Comparison of ENCODE assay signal across 9 cellular contexts in genomic region chr1:10528066-10529014, GRCh38. TPM values are rescaled to one million over a fixed set of nuclear protein-coding genes. Genes with fewer than 3 reads are reported as not detected.
A peak's percentile ranks its signal among the peaks of the same experiment; 100 is the strongest.
DNase-seq lines count a peak whose midpoint lies in the region; ATAC-seq and TF ChIP-seq lines count a peak whose summit lies in the region.
"Had no signal": no experiment of that assay in that cellular context is flagged by ENCODE, and none has a peak within 500 bp of the region (broad histone marks: within the 10 kb centered on the region; RNA-seq: fewer than 3 reads in every experiment).

No MANE protein-coding gene starts in this region.

- no CpG with 5 or more reads among the region's 13 CpGs for WGBS in trophoblast cell (ENCODE audit: extremely low coverage, insufficient coverage, insufficient read length)
- 56 to 83% (median 79%) methylated on average over 13 of the region's 13 CpGs for WGBS in ovary, 3 donors

- H3K36me3 ChIP-seq in SJSA1 (no peaks in the 10 kb centered on the region), trophoblast cell (ENCODE audit: control insufficient read depth in 1 of 2, insufficient read depth in 2 of 2, low read length in 2 of 2) (no peaks in the 10 kb centered on the region), ovary (no peaks in the 10 kb centered on the region)

- TF ChIP-seq POLR2A in ovary (IDR thresholded peaks at IDR 0.05), result no peak

- TF ChIP-seq CTCF in fibroblast of pulmonary artery (IDR thresholded peaks at IDR 0.05; ENCODE audit: low read length, missing control alignments) (no peak), ovary (IDR thresholded peaks at IDR 0.05) (no peak)

- H2AK5ac ChIP-seq in trophoblast cell (ENCODE audit: low read length), result no peak overlapping the region

- peak overlapping the region; percentile 11 for H3K4me2 ChIP-seq in trophoblast cell (ENCODE audit: low read length)

- ATAC-seq in HG02678 (IDR thresholded peaks at IDR 0.05; ENCODE audit: unreplicated experiment) (no peak), GM21619 (IDR thresholded peaks at IDR 0.05; ENCODE audit: unreplicated experiment) (no peak)

- H3K79me2 ChIP-seq in trophoblast cell (ENCODE audit: control insufficient read depth, insufficient read depth, low read length, poor library complexity), result no peaks in the 10 kb centered on the region

- no peak overlapping the region for H2AFZ ChIP-seq in trophoblast cell (ENCODE audit: insufficient read depth, low read length, poor library complexity)

- H3K14ac ChIP-seq in trophoblast cell (ENCODE audit: low read length), result no peak overlapping the region

- H3K27ac ChIP-seq in SJSA1 (peak overlapping the region; percentile 76), trophoblast cell (ENCODE audit: low read depth, low read length) (no peak overlapping the region), ovary (no peak overlapping the region)

- no peak overlapping the region for H3K18ac ChIP-seq in trophoblast cell (ENCODE audit: low read length)

- no peak overlapping the region for H4K8ac ChIP-seq in trophoblast cell (ENCODE audit: low read depth, low read length)

- H3K27me3 ChIP-seq in SJSA1 (replicated peaks) (no peaks in the 10 kb centered on the region), trophoblast cell (ENCODE audit: insufficient read depth, low read length) (no peaks in the 10 kb centered on the region), ovary (no peaks in the 10 kb centered on the region)

- DNase-seq in EH (ENCODE audit: low read depth), result peak; percentile 96
- DNase-seq in SJSA1 (ENCODE audit: low read depth in 1 of 2, low spot score in 2 of 2), result peak; percentile 79 to 86
- peak; percentile 83 for DNase-seq in fibroblast of pulmonary artery (ENCODE audit: low read depth)
- DNase-seq in trophoblast cell, result peak; percentile 42 to 74
- no peak for DNase-seq in NCI-H1930 (lab: John Stamatoyannopoulos, UW)
- DNase-seq in ovary, result no peak
- DNase-seq: stimulated activated CD4-positive, alpha-beta T cell treated with anti-CD3 and anti-CD28 coated beads, Interleukin-1b, Interleukin-23, amount 100 ng/mL, for 48 hours had no signal

- H3K23ac ChIP-seq in trophoblast cell (ENCODE audit: low read length), result no peak overlapping the region

- H3K9me3 ChIP-seq in SJSA1 (replicated peaks) (no peaks in the 10 kb centered on the region), trophoblast cell (ENCODE audit: insufficient read depth, low read depth, low read length) (peaks cover 1% of the 10 kb centered on the region), ovary (no peaks in the 10 kb centered on the region)

- intact Hi-C loops in ovary (cut with DNase I), result loop anchor here in 1 of 4 donors (2.0 kb wide), 1 partner anchor 338 kb away; no protein-coding TSS in a partner anchor

- no peak overlapping the region for H2BK12ac ChIP-seq in trophoblast cell (ENCODE audit: low read length)

- TF ChIP-seq EP300 in ovary (IDR thresholded peaks at IDR 0.05), result no peak

- H3K9ac ChIP-seq in trophoblast cell (ENCODE audit: low read length), result no peak overlapping the region

- no peak overlapping the region for H2BK5ac ChIP-seq in trophoblast cell (ENCODE audit: low read depth, low read length, poor library complexity)

- H3K4me1 ChIP-seq in SJSA1 (replicated peaks) (peaks cover 40% of the 10 kb centered on the region), trophoblast cell (ENCODE audit: control insufficient read depth in 1 of 2, insufficient read depth in 2 of 2, low read length in 2 of 2) (peaks cover 18 to 19% of the 10 kb centered on the region in 2 experiments), ovary (ENCODE audit: insufficient read depth) (peaks cover 6% of the 10 kb centered on the region)

- no peak overlapping the region for H3K4ac ChIP-seq in trophoblast cell (ENCODE audit: low read depth, low read length)

- H4K91ac ChIP-seq in trophoblast cell (ENCODE audit: low read depth, low read length), result no peak overlapping the region

- no peaks in the 10 kb centered on the region for H3K79me1 ChIP-seq in trophoblast cell (ENCODE audit: low read length)

- no peak overlapping the region for H4K12ac ChIP-seq in trophoblast cell (ENCODE audit: low read depth, low read length)

- H2BK120ac ChIP-seq in trophoblast cell (ENCODE audit: insufficient read depth, low read length, poor library complexity), result no peak overlapping the region

- H3K4me3 ChIP-seq in SJSA1 (peak overlapping the region; percentile 7), fibroblast of pulmonary artery (replicated peaks; ENCODE audit: low read depth, low read length) (no peak overlapping the region), trophoblast cell (ENCODE audit: low read depth, low read length) (no peak overlapping the region), ovary (no peak overlapping the region)

RNA-seq across cellular contexts. Expression of gene PEX14, which starts 53.6 kb away (rescaled TPM):
- total RNA-seq in SJSA1 (2014; rRNA removed; shearing (Covaris generic)), result 13.8 and 14.0 TPM in 2 replicates
- 19.2 and 19.5 TPM in 2 replicates for polyA plus RNA-seq in trophoblast cell (2013)
- 10 to 100 TPM in 6 of 7 donors, 1 to 10 TPM in 1; 7.5 to 22.9 (median 16.7) TPM for total RNA-seq in ovary
- 10 to 100 TPM in 1 of 2 donors, 1 to 10 TPM in 1; 3.3 to 19.6 TPM for polyA plus RNA-seq in ovary

RNA-seq across cellular contexts. Expression of gene DFFA, which starts 56.0 kb away (rescaled TPM):
- 40.6 and 45.7 TPM in 2 replicates for total RNA-seq in SJSA1 (2014; rRNA removed; shearing (Covaris generic))
- polyA plus RNA-seq in trophoblast cell (2013), result 37.3 and 37.9 TPM in 2 replicates
- total RNA-seq in ovary, result 10 to 100 TPM; 14.8 to 37.4 (median 33.0) TPM
- polyA plus RNA-seq in ovary, result 10 to 100 TPM; 17.7 to 36.7 TPM

Comparison
In these comparisons a context has a peak if more than half of its experiments do, and no peak if none do; other contexts are left out.
1. DNase-seq: peak in EH (single experiment), SJSA1 (2 of 2), fibroblast of pulmonary artery (single experiment) and trophoblast cell (2 of 2); none in NCI-H1930 (0 of 2) and ovary (0 of 5).